In genomic region chr15:67194171-67195114, GRCh38 we compare ENCODE assay signal across 13 cellular contexts.
DNase-seq lines count a peak whose midpoint lies in the region; ATAC-seq and TF ChIP-seq lines count a peak whose summit lies in the region.
"Had no signal": no experiment of that assay in that cellular context is flagged by ENCODE, and none has a peak within 500 bp of the region (broad histone marks: within the 10 kb centered on the region; RNA-seq: fewer than 3 reads in every experiment).

No MANE protein-coding gene starts in this region.

- no peaks in the 10 kb centered on the region for H3K9me3 Mint-ChIP-seq in activated naive CD4-positive, alpha-beta T cell treated with anti-CD3 and anti-CD28 coated beads for 36 hours
- no peaks in the 10 kb centered on the region for H3K9me3 Mint-ChIP-seq in mesothelial cell of epicardium

- H3K36me3 Mint-ChIP-seq in activated naive CD4-positive, alpha-beta T cell treated with anti-CD3 and anti-CD28 coated beads for 36 hours (ENCODE audit: low read depth), result peaks cover 21% of the 10 kb centered on the region
- H3K36me3 Mint-ChIP-seq in mesothelial cell of epicardium, result peaks cover 29% of the 10 kb centered on the region

- TF ChIP-seq CTCF in mesothelial cell of epicardium (IDR thresholded peaks at IDR 0.05; ENCODE audit: unreplicated experiment) (no peak), tibial artery (IDR thresholded peaks at IDR 0.05) (no peak)

- no peak for DNase-seq in activated naive CD4-positive, alpha-beta T cell treated with anti-CD3 and anti-CD28 coated beads for 36 hours
- no peak for DNase-seq in activated naive CD4-positive, alpha-beta T cell (lab: John Stamatoyannopoulos, UW)
- DNase-seq in mesothelial cell of epicardium (ENCODE audit: low spot score in 2 of 2, unreplicated experiment in 2 of 2), result no peak
- DNase-seq in tibial artery, result no peak
- DNase-seq in occipital lobe (lab: John Stamatoyannopoulos, UW), result no peak
- DNase-seq: activated CD8-positive, alpha-beta memory T cell treated with anti-CD3 and anti-CD28 coated beads, Interleukin-2, amount 50 U/mL, for 4 hours; erythroblast; NCI-H2081; nucleus accumbens; stomach had no signal

- H3K36me3 ChIP-seq in tibial artery, result peaks cover 5 to 33% (median 25%) of the 10 kb centered on the region in 3 donors

- intact Hi-C loops in activated naive CD4-positive, alpha-beta T cell treated with anti-CD3 and anti-CD28 coated beads for 36 hours (cut with micrococcal nuclease), result no loop called here
- intact Hi-C loops in tibial artery (cut with DNase I; ENCODE audit: low total_unique reads), result no loop called here

- no peaks in the 10 kb centered on the region for H3K9me3 ChIP-seq in tibial artery
- H3K9me3 ChIP-seq: stomach had no signal

- no peaks in the 10 kb centered on the region for H3K27me3 ChIP-seq in tibial artery
- H3K27me3 ChIP-seq: stomach had no signal

- CTCF ChIA-PET in activated naive CD4-positive, alpha-beta T cell treated with anti-CD3 and anti-CD28 coated beads for 36 hours (lab: Charles Lee), result no interaction called here

- no peak overlapping the region for H3K4me3 Mint-ChIP-seq in activated naive CD4-positive, alpha-beta T cell treated with anti-CD3 and anti-CD28 coated beads for 36 hours
- no peak overlapping the region for H3K4me3 Mint-ChIP-seq in mesothelial cell of epicardium

- H3K27ac Mint-ChIP-seq in activated naive CD4-positive, alpha-beta T cell treated with anti-CD3 and anti-CD28 coated beads for 36 hours, result peak overlapping the region; percentile 11
- H3K27ac Mint-ChIP-seq in mesothelial cell of epicardium, result peak overlapping the region; percentile 47

- peaks cover 0 to 53% (median 28%) of the 10 kb centered on the region in 4 donors for H3K4me1 ChIP-seq in tibial artery

- no peaks in the 10 kb centered on the region for H3K27me3 Mint-ChIP-seq in activated naive CD4-positive, alpha-beta T cell treated with anti-CD3 and anti-CD28 coated beads for 36 hours (ENCODE audit: low read depth)
- H3K27me3 Mint-ChIP-seq in mesothelial cell of epicardium (ENCODE audit: low read depth), result no peaks in the 10 kb centered on the region

- peak overlapping the region; percentile 24 for H3K27ac ChIP-seq in angular gyrus (ENCODE audit: low read depth, low read length)
- H3K27ac ChIP-seq in tibial artery, result peak overlapping the region; percentile 42 to 53

- ATAC-seq in HG02884 (IDR thresholded peaks at IDR 0.05; ENCODE audit: unreplicated experiment) (no peak), GM18907 (IDR thresholded peaks at IDR 0.05; ENCODE audit: unreplicated experiment) (no peak)

- peaks cover 12% of the 10 kb centered on the region for H3K4me1 Mint-ChIP-seq in activated naive CD4-positive, alpha-beta T cell treated with anti-CD3 and anti-CD28 coated beads for 36 hours (ENCODE audit: low read depth)
- H3K4me1 Mint-ChIP-seq in mesothelial cell of epicardium, result peaks cover 30% of the 10 kb centered on the region

- H3K4me3 ChIP-seq in tibial artery, result no peak overlapping the region
- H3K4me3 ChIP-seq: stomach had no signal
